16 cellular contexts compared by ENCODE assay signal in genomic region chr6:147468634-147469033, GRCh38. TPM values are rescaled to one million over a fixed set of nuclear protein-coding genes. Genes with fewer than 3 reads are reported as not detected.
"Had no signal": no experiment of that assay in that cellular context is flagged by ENCODE, and none has a peak within 500 bp of the region (broad histone marks: within the 10 kb centered on the region; RNA-seq: fewer than 3 reads in every experiment).

No MANE protein-coding gene starts in this region.

- H3K27ac Mint-ChIP-seq: activated CD4-positive, alpha-beta memory T cell treated with anti-CD3 and anti-CD28 coated beads for 36 hours; activated naive CD4-positive, alpha-beta T cell treated with anti-CD3 and anti-CD28 coated beads, Interleukin-2, amount 50 U/mL, for 72 hours; stimulated activated effector memory CD8-positive, alpha-beta T cell treated with anti-CD3 and anti-CD28 coated beads, Interleukin-12 subunit alpha, Interleukin-12 subunit beta, amount 100 ng/mL, for 72 hours had no signal

- H3K4me1 ChIP-seq: heart left ventricle, parathyroid adenoma, thyroid gland, uterus had no signal

- H2AFZ ChIP-seq: parathyroid adenoma had no signal

- H3K4me3 ChIP-seq: dorsolateral prefrontal cortex, heart left ventricle, skin epidermis, thyroid gland, uterus had no signal

- H3K36me3 ChIP-seq: heart left ventricle, thyroid gland, uterus had no signal

- H3K36me3 Mint-ChIP-seq: activated CD4-positive, alpha-beta memory T cell treated with anti-CD3 and anti-CD28 coated beads for 36 hours; stimulated activated effector memory CD8-positive, alpha-beta T cell treated with anti-CD3 and anti-CD28 coated beads, Interleukin-12 subunit alpha, Interleukin-12 subunit beta, amount 100 ng/mL, for 72 hours had no signal

- FAIRE-seq: frontal cortex, keratinocyte had no signal

- H3K27me3 ChIP-seq: heart left ventricle, thyroid gland, uterus had no signal

- H3K4me1 Mint-ChIP-seq: stimulated activated effector memory CD8-positive, alpha-beta T cell treated with anti-CD3 and anti-CD28 coated beads, Interleukin-12 subunit alpha, Interleukin-12 subunit beta, amount 100 ng/mL, for 72 hours had no signal

- DNase-seq: activated CD4-positive, alpha-beta memory T cell treated with anti-CD3 and anti-CD28 coated beads for 36 hours; activated effector memory CD4-positive, alpha-beta T cell treated with anti-CD3 and anti-CD28 coated beads, Interleukin-2, amount 50 U/mL, for 16 hours; activated T-cell treated with anti-CD3 and anti-CD28 coated beads, Interleukin-2, amount 50 U/mL, for 4 hours; dorsolateral prefrontal cortex; heart left ventricle; left ventricle myocardium superior; retina; thyroid gland; uterus had no signal

- H3K9ac ChIP-seq: parathyroid adenoma had no signal

- H3K27ac ChIP-seq: dorsolateral prefrontal cortex, heart left ventricle, parathyroid adenoma, skin epidermis, thyroid gland, uterus had no signal

- H3K4me3 Mint-ChIP-seq: activated CD4-positive, alpha-beta memory T cell treated with anti-CD3 and anti-CD28 coated beads for 36 hours; activated T-cell treated with anti-CD3 and anti-CD28 coated beads, Interleukin-2, amount 50 U/mL, for 4 hours; mesothelial cell of epicardium; stimulated activated effector memory CD8-positive, alpha-beta T cell treated with anti-CD3 and anti-CD28 coated beads, Interleukin-12 subunit alpha, Interleukin-12 subunit beta, amount 100 ng/mL, for 72 hours had no signal

- H3K9me3 ChIP-seq: thyroid gland had no signal

- H3K79me2 ChIP-seq: parathyroid adenoma had no signal

- H3K9me3 Mint-ChIP-seq: activated T-cell treated with anti-CD3 and anti-CD28 coated beads, Interleukin-2, amount 50 U/mL, for 4 hours had no signal

RNA-seq across cellular contexts. Expression of gene SAMD5, which starts 39.9 kb away (rescaled TPM):
- total RNA-seq: activated naive CD4-positive, alpha-beta T cell treated with anti-CD3 and anti-CD28 coated beads, Interleukin-2, amount 50 U/mL, for 72 hours; activated T-cell treated with anti-CD3 and anti-CD28 coated beads, Interleukin-2, amount 50 U/mL, for 4 hours had no signal
